Comparison of ENCODE assay signal across 1 cellular context in the genomic region with DNA sequence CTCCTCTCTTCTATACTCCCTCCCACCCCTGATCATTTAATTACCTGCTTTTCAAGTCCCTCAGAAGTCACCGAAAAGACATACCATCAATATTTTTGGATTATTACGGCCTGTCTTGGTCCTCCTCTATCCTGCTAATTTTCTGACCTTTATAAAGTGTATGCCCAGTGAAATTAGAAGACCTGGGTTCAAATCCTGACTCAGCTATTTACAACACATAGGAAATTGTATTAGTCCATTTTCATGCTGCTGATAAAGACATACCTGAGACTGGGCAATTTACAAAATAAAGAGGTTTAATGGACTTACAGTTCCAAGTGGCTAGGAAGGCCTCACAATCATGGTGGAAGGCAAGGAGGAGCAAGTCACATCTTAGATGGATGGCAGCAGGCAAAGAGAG. TPM values are rescaled to one million over a fixed set of nuclear protein-coding genes. Genes with fewer than 3 reads are reported as not detected.
"Had no signal": no experiment of that assay in that cellular context is flagged by ENCODE, and none has a peak within 500 bp of the region (broad histone marks: within the 10 kb centered on the region; RNA-seq: fewer than 3 reads in every experiment).

No MANE protein-coding gene starts in this region.

RNA-seq across cellular contexts. Expression of a gene that starts 14.8 kb away (rescaled TPM):
- total RNA-seq: vagina had no signal
